Comparison of ENCODE assay signal across 21 cellular contexts in the genomic region with DNA sequence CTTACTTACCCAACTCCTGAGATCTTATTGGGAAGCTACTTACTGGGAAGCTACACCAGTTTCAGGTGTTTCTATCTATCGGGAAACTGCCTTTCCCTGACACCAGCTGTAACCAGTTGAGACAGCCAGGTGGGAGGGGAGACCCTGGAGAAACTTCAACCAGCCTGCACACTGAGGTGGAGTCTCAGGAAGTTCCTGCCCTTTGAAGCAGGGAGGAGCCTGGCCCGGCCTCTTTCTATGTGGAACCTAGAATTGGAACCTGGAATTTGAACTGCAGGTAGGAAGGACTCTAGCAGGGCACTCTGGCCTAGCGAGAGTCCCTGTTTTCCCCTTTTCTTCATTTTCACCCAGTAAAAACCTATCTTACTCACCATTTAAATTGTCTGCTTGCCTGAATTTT.
DNase-seq lines count a peak whose midpoint lies in the region; ATAC-seq, FAIRE-seq and TF ChIP-seq lines count a peak whose summit lies in the region.
"Had no signal": no experiment of that assay in that cellular context is flagged by ENCODE, and none has a peak within 500 bp of the region (broad histone marks: within the 10 kb centered on the region; RNA-seq: fewer than 3 reads in every experiment).

No MANE protein-coding gene starts in this region.

- no peak for TF ChIP-seq CTCF in astrocyte (IDR thresholded peaks at IDR 0.05; ENCODE audit: insufficient read depth, low read depth, low read length)
- no peak for TF ChIP-seq CTCF in kidney (IDR thresholded peaks at IDR 0.05; ENCODE audit: borderline replicate concordance, extremely low read depth, insufficient read depth)
- TF ChIP-seq CTCF in neural progenitor cell (IDR thresholded peaks at IDR 0.05): no peak
- no peak for TF ChIP-seq CTCF in activated CD8-positive, alpha-beta T cell treated with anti-CD3 and anti-CD28 coated beads for 36 hours (IDR thresholded peaks at IDR 0.05)

- no peak for FAIRE-seq in astrocyte (lab: Jason Lieb, UNC)
- peak; percentile 35 for FAIRE-seq in kidney (lab: Jason Lieb, UNC)
- FAIRE-seq: GM12892, GM19239, RCC 7860 had no signal

- H3K27ac Mint-ChIP-seq in astrocyte (ENCODE audit: unreplicated experiment): no peak overlapping the region
- H3K27ac Mint-ChIP-seq in neural progenitor cell: peak overlapping the region; percentile 34
- no peak overlapping the region for H3K27ac Mint-ChIP-seq in activated CD8-positive, alpha-beta T cell treated with anti-CD3 and anti-CD28 coated beads for 36 hours
- H3K27ac Mint-ChIP-seq: CD4-positive, CD25-positive, alpha-beta regulatory T cell; HFFc6 had no signal

- no peaks in the 10 kb centered on the region for H3K79me2 ChIP-seq in astrocyte (ENCODE audit: insufficient read depth, low read length)
- no peaks in the 10 kb centered on the region for H3K79me2 ChIP-seq in neural progenitor cell (ENCODE audit: low read depth)

- no peak for DNase-seq in astrocyte (ENCODE audit: low read depth)
- peak; percentile 82 for DNase-seq in kidney
- no peak for DNase-seq in neural progenitor cell (ENCODE audit: low spot score)
- DNase-seq in activated CD8-positive, alpha-beta T cell treated with anti-CD3 and anti-CD28 coated beads for 36 hours: no peak
- no peak for DNase-seq in AG08396 (ENCODE audit: low spot score)
- no peak for DNase-seq in 8988T
- DNase-seq: CD4-positive, CD25-positive, alpha-beta regulatory T cell; DMS79; GDM1; GM23248; HFFc6; IMR-90; Kasumi-1; NCI-H1930; NCI-H510A treated with DMSO at 0.1 percent for 48 hours; SHP77 treated with DMSO at 0.1 percent for 48 hours had no signal

- H3F3A ChIP-seq in neural progenitor cell (ENCODE audit: low read depth): peaks cover 22% of the 10 kb centered on the region

- no peaks in the 10 kb centered on the region for H4K20me1 ChIP-seq in astrocyte (ENCODE audit: insufficient read depth, low read length)
- no peaks in the 10 kb centered on the region for H4K20me1 ChIP-seq in neural progenitor cell (ENCODE audit: low read depth)

- H3K27ac ChIP-seq in astrocyte (ENCODE audit: low read depth, low read length) (no peak overlapping the region), kidney (ENCODE audit: low read depth in 2 of 2, low read length in 2 of 2) (peak overlapping the region; percentile 35 to 83), neural progenitor cell (no peak overlapping the region)
- H3K27ac ChIP-seq: GM23248 had no signal

- peaks cover 48% of the 10 kb centered on the region for H3K4me1 ChIP-seq in ES-I3 (ENCODE audit: insufficient read depth, low read length)
- no peaks in the 10 kb centered on the region for H3K4me1 ChIP-seq in astrocyte (ENCODE audit: insufficient read depth, low read length)
- H3K4me1 ChIP-seq in kidney (ENCODE audit: control insufficient read depth in 1 of 2, insufficient read depth in 1 of 2, low read depth in 1 of 2, low read length in 2 of 2): peaks cover 5 to 10% of the 10 kb centered on the region in 2 donors
- peaks cover 19% of the 10 kb centered on the region for H3K4me1 ChIP-seq in neural progenitor cell

- peak overlapping the region; percentile 0 for H2AFZ ChIP-seq in astrocyte (ENCODE audit: low read depth, low read length)
- H2AFZ ChIP-seq in neural progenitor cell (replicated peaks): no peak overlapping the region
- H2AFZ ChIP-seq: GM23248 had no signal

- H3K9me3 ChIP-seq in ES-I3 (ENCODE audit: control insufficient read depth, insufficient read depth, low read length) (no peaks in the 10 kb centered on the region), astrocyte (ENCODE audit: insufficient read depth, low read depth, low read length) (no peaks in the 10 kb centered on the region), kidney (ENCODE audit: control insufficient read depth in 1 of 2, low read length in 2 of 2) (no peaks in the 10 kb centered on the region), neural progenitor cell (ENCODE audit: low read depth) (no peaks in the 10 kb centered on the region)

- peaks cover 5% of the 10 kb centered on the region for H3K4me1 Mint-ChIP-seq in astrocyte (ENCODE audit: low read depth, unreplicated experiment)
- peaks cover 21% of the 10 kb centered on the region for H3K4me1 Mint-ChIP-seq in neural progenitor cell
- H3K4me1 Mint-ChIP-seq in activated CD8-positive, alpha-beta T cell treated with anti-CD3 and anti-CD28 coated beads for 36 hours (ENCODE audit: low read depth): no peaks in the 10 kb centered on the region
- H3K4me1 Mint-ChIP-seq: CD4-positive, CD25-positive, alpha-beta regulatory T cell had no signal

- ATAC-seq in HG03521 (IDR thresholded peaks at IDR 0.05; ENCODE audit: unreplicated experiment): no peak
- no peak for ATAC-seq in activated CD8-positive, alpha-beta T cell treated with anti-CD3 and anti-CD28 coated beads for 36 hours

- no peaks in the 10 kb centered on the region for H3K27me3 ChIP-seq in astrocyte (ENCODE audit: insufficient read depth, low read length)
- no peaks in the 10 kb centered on the region for H3K27me3 ChIP-seq in neural progenitor cell

- H3K4me3 Mint-ChIP-seq in astrocyte (ENCODE audit: unreplicated experiment): no peak overlapping the region
- no peak overlapping the region for H3K4me3 Mint-ChIP-seq in neural progenitor cell
- H3K4me3 Mint-ChIP-seq in activated CD8-positive, alpha-beta T cell treated with anti-CD3 and anti-CD28 coated beads for 36 hours: no peak overlapping the region
- H3K4me3 Mint-ChIP-seq: CD4-positive, CD25-positive, alpha-beta regulatory T cell; HFFc6 had no signal

- H3K4me3 ChIP-seq in astrocyte (ENCODE audit: insufficient read depth, low read depth, low read length) (no peak overlapping the region), kidney (ENCODE audit: low read length in 2 of 2) (peak overlapping the region; percentile 55 to 57), neural progenitor cell (no peak overlapping the region)
- H3K4me3 ChIP-seq: GM23248 had no signal

- H3K36me3 Mint-ChIP-seq in astrocyte (ENCODE audit: low read depth, unreplicated experiment) (no peaks in the 10 kb centered on the region), neural progenitor cell (no peaks in the 10 kb centered on the region)
- H3K36me3 Mint-ChIP-seq in activated CD8-positive, alpha-beta T cell treated with anti-CD3 and anti-CD28 coated beads for 36 hours (ENCODE audit: low read depth): no peaks in the 10 kb centered on the region
- H3K36me3 Mint-ChIP-seq: CD4-positive, CD25-positive, alpha-beta regulatory T cell had no signal

- no peak overlapping the region for H3K4me2 ChIP-seq in astrocyte (ENCODE audit: low read length)
- no peak overlapping the region for H3K4me2 ChIP-seq in neural progenitor cell

- POLR2A ChIA-PET in activated CD8-positive, alpha-beta T cell treated with anti-CD3 and anti-CD28 coated beads for 36 hours (lab: Charles Lee): no interaction called here

- intact Hi-C loops in kidney (cut with DNase I): no loop called here
- intact Hi-C loops in activated CD8-positive, alpha-beta T cell treated with anti-CD3 and anti-CD28 coated beads for 36 hours (cut with micrococcal nuclease): no loop called here

- no peaks in the 10 kb centered on the region for H3K27me3 Mint-ChIP-seq in astrocyte (ENCODE audit: low read depth, unreplicated experiment)
- H3K27me3 Mint-ChIP-seq in neural progenitor cell (ENCODE audit: insufficient read depth, low read depth): peaks cover 2% of the 10 kb centered on the region
- H3K27me3 Mint-ChIP-seq in activated CD8-positive, alpha-beta T cell treated with anti-CD3 and anti-CD28 coated beads for 36 hours: no peaks in the 10 kb centered on the region
- H3K27me3 Mint-ChIP-seq: CD4-positive, CD25-positive, alpha-beta regulatory T cell had no signal

- H3K36me3 ChIP-seq in ES-I3 (ENCODE audit: insufficient read depth, low read length) (no peaks in the 10 kb centered on the region), astrocyte (ENCODE audit: insufficient read depth, low read length) (no peaks in the 10 kb centered on the region), kidney (ENCODE audit: control insufficient read depth in 1 of 2, insufficient read depth in 2 of 2, low read length in 2 of 2) (no peaks in the 10 kb centered on the region), neural progenitor cell (no peaks in the 10 kb centered on the region)

- CTCF ChIA-PET in activated CD8-positive, alpha-beta T cell treated with anti-CD3 and anti-CD28 coated beads for 36 hours (lab: Charles Lee): no interaction called here

- H3K9me3 Mint-ChIP-seq in astrocyte (ENCODE audit: unreplicated experiment) (peaks cover 2% of the 10 kb centered on the region), neural progenitor cell (peaks cover 3% of the 10 kb centered on the region)
- peaks cover 2% of the 10 kb centered on the region for H3K9me3 Mint-ChIP-seq in activated CD8-positive, alpha-beta T cell treated with anti-CD3 and anti-CD28 coated beads for 36 hours
- H3K9me3 Mint-ChIP-seq: HFFc6 had no signal

- H3K9ac ChIP-seq in ES-I3 (ENCODE audit: low read depth, low read length) (peak overlapping the region; percentile 19; the same call in 1 of the 2 replicates), astrocyte (ENCODE audit: low read length) (no peak overlapping the region), kidney (ENCODE audit: low read length in 2 of 2) (peak overlapping the region in 1 of 2 donors; percentile 53), neural progenitor cell (no peak overlapping the region)
- H3K9ac ChIP-seq: GM23248 had no signal

Comparison
In these comparisons a context has a peak if more than half of its experiments do, and no peak if none do; other contexts are left out.
1. H3K27ac ChIP-seq: peak in kidney (2 of 2); none in astrocyte (single experiment) and neural progenitor cell (single experiment).
2. H3K4me3 ChIP-seq: peak in kidney (2 of 2); none in astrocyte (single experiment) and neural progenitor cell (single experiment).